In genomic region chr3:115147329-115148141, GRCh38 we compare ENCODE assay signal across 8 cellular contexts. TPM values are rescaled to one million over a fixed set of nuclear protein-coding genes. Genes with fewer than 3 reads are reported as not detected.
DNase-seq lines count a peak whose midpoint lies in the region; ATAC-seq, FAIRE-seq and TF ChIP-seq lines count a peak whose summit lies in the region.

No MANE protein-coding gene starts in this region.

- H3K4me1 ChIP-seq in HUES48 (ENCODE audit: control insufficient read depth, insufficient read depth, low read length) (0 out of 2 replicates have a peak, but pooled peaks cover 3% of the 10 kb centered on the region), NT2/D1 (ENCODE audit: insufficient read depth, insufficient read length) (no peaks in the 10 kb centered on the region)

- H3K9me3 ChIP-seq in HUES48 (ENCODE audit: control insufficient read depth, insufficient read depth, low read length) (no peaks in the 10 kb centered on the region), NT2/D1 (ENCODE audit: insufficient read depth, low read length) (no peaks in the 10 kb centered on the region)

- H3K27me3 ChIP-seq in HUES48 (ENCODE audit: control insufficient read depth, insufficient read depth, low read length) (no peaks in the 10 kb centered on the region), NT2/D1 (ENCODE audit: insufficient read depth, insufficient read length) (no peaks in the 10 kb centered on the region)

- intact Hi-C loops in Calu3 (cut with micrococcal nuclease; ENCODE audit: unreplicated experiment): no loop called here

- peak overlapping the region; percentile 94 for H3K27ac Mint-ChIP-seq in Calu3 (ENCODE audit: unreplicated experiment)

- ATAC-seq in GM21423 (IDR thresholded peaks at IDR 0.05; ENCODE audit: unreplicated experiment): peak; percentile 76

- BruUV-seq in Calu3 (replicated peaks; lab: Mats Ljungman, UMichigan): no TSS peak

- peak overlapping the region; percentile 80 for H3K4me3 Mint-ChIP-seq in Calu3 (ENCODE audit: low read depth, unreplicated experiment)

- DNase-seq in Calu3 (peak; percentile 96), NT2/D1 (ENCODE audit: low read depth, low spot score) (peak; percentile 98), mesenteric fat pad (ENCODE audit: low spot score) (peak; percentile 99)
- DNase-seq in activated CD8-positive, alpha-beta memory T cell treated with anti-CD3 and anti-CD28 coated beads, Interleukin-2, amount 50 U/mL, for 48 hours: peak; percentile 90
- peak; percentile 93 for DNase-seq in stimulated activated CD8-positive, alpha-beta memory T cell treated with anti-CD3 and anti-CD28 coated beads, Interleukin-15, amount 100 ng/mL, for 1 hour (ENCODE audit: low read depth)

- H3K27me3 Mint-ChIP-seq in Calu3 (ENCODE audit: unreplicated experiment): no peaks in the 10 kb centered on the region

- peak; percentile 98 for FAIRE-seq in endometrium (lab: Jason Lieb, UNC)

- H3K4me3 ChIP-seq in HUES48 (ENCODE audit: low read depth, low read length) (peak overlapping the region; percentile 93), NT2/D1 (ENCODE audit: insufficient read length, low read depth) (peak overlapping the region; percentile 83)

- CTCF ChIA-PET in Calu3 (lab: Charles Lee): interaction anchor here (0.5 to 0.8 kb wide), 3 partner anchors 117 to 493 kb away, joined by 5 to 14 read pairs (median 6); no protein-coding TSS in a partner anchor

- no peaks in the 10 kb centered on the region for H3K36me3 ChIP-seq in HUES48 (ENCODE audit: control insufficient read depth, insufficient read depth, low read length)
- H3K36me3 ChIP-seq in NT2/D1 (ENCODE audit: insufficient read depth, insufficient read length, low read length): no peaks in the 10 kb centered on the region

- H3K27ac ChIP-seq in HUES48 (ENCODE audit: low read depth, low read length): peak overlapping the region; percentile 93

- H3K36me3 Mint-ChIP-seq in Calu3 (ENCODE audit: insufficient read depth, unreplicated experiment): peaks cover 24% of the 10 kb centered on the region

- H3K9me3 Mint-ChIP-seq in Calu3 (ENCODE audit: low read depth, unreplicated experiment): no peaks in the 10 kb centered on the region

- no peak for TF ChIP-seq CTCF in Calu3 (IDR thresholded peaks at IDR 0.05; ENCODE audit: unreplicated experiment)

- peak overlapping the region; percentile 72 for H3K9ac ChIP-seq in HUES48 (ENCODE audit: low read depth, low read length)
- H3K9ac ChIP-seq in NT2/D1 (ENCODE audit: insufficient read length, low read depth): peak overlapping the region; percentile 75

- no peaks in the 10 kb centered on the region for H3K4me1 Mint-ChIP-seq in Calu3 (ENCODE audit: low read depth, unreplicated experiment)

RNA-seq across cellular contexts. Expression of gene ZBTB20, which starts 0.4 kb away (rescaled TPM):
- total RNA-seq in Calu3 (2022) (24.1 and 28.3 TPM in 2 replicates), mesenteric fat pad (54.4 TPM)

Comparison
In these comparisons a context has a peak if more than half of its experiments do, and no peak if none do; other contexts are left out.
1. Peak in every context shown above with its lines: DNase-seq, ATAC-seq, H3K4me3 ChIP-seq and H3K27ac ChIP-seq.